40 cellular contexts compared by ENCODE assay signal in genomic region chr7:107012691-107013090, GRCh38.
"Had no signal": no experiment of that assay in that cellular context is flagged by ENCODE, and none has a peak within 500 bp of the region (broad histone marks: within the 10 kb centered on the region; RNA-seq: fewer than 3 reads in every experiment).

No MANE protein-coding gene starts in this region.

- H3K36me3 ChIP-seq: adrenal gland, ascending aorta, brain microvascular endothelial cell, breast epithelium, cardiac muscle cell had no signal

- H3K4me3 ChIP-seq: adrenal gland, ascending aorta, body of pancreas, breast epithelium, cardiac muscle cell had no signal

- H3K27me3 ChIP-seq: adrenal gland, ascending aorta, body of pancreas, brain microvascular endothelial cell, breast epithelium, cardiac muscle cell had no signal

- H3K4me1 ChIP-seq: adrenal gland, ascending aorta, body of pancreas, breast epithelium had no signal

- H3K27ac ChIP-seq: adrenal gland, ascending aorta, body of pancreas, brain microvascular endothelial cell, breast epithelium, cardiac muscle cell had no signal

- H3K9me3 ChIP-seq: adrenal gland, ascending aorta, body of pancreas, breast epithelium had no signal

- FAIRE-seq: astrocyte, bronchial epithelial cell had no signal

- H3K4me1 Mint-ChIP-seq: activated naive CD4-positive, alpha-beta T cell treated with anti-CD3 and anti-CD28 coated beads, Interleukin-2, amount 10 ng/mL, durations not matched to agents 7 days and 5 days; activated naive CD4-positive, alpha-beta T cell treated with anti-CD3 and anti-CD28 coated beads, Interleukin-2, amount 50 U/mL, for 24 hours; activated naive CD8-positive, alpha-beta T cell treated with anti-CD3 and anti-CD28 coated beads for 36 hours; activated naive CD8-positive, alpha-beta T cell treated with anti-CD3 and anti-CD28 coated beads, Interleukin-2, amount 10 ng/mL, durations not matched to agents 7 days and 5 days; activated naive CD8-positive, alpha-beta T cell treated with anti-CD3 and anti-CD28 coated beads, Interleukin-2, amount 50 U/mL, for 24 hours; activated T-helper 17 cell treated with anti-CD3 and anti-CD28 coated beads, Interleukin-2, amount 50 U/mL, for 72 hours; central memory CD8-positive, alpha-beta T cell had no signal

- H3K27me3 Mint-ChIP-seq: activated naive CD4-positive, alpha-beta T cell treated with anti-CD3 and anti-CD28 coated beads, Interleukin-2, amount 10 ng/mL, durations not matched to agents 7 days and 5 days; activated naive CD4-positive, alpha-beta T cell treated with anti-CD3 and anti-CD28 coated beads, Interleukin-2, amount 50 U/mL, for 24 hours; activated naive CD8-positive, alpha-beta T cell treated with anti-CD3 and anti-CD28 coated beads for 36 hours; activated naive CD8-positive, alpha-beta T cell treated with anti-CD3 and anti-CD28 coated beads, Interleukin-2, amount 10 ng/mL, durations not matched to agents 7 days and 5 days; brain had no signal

- H3K9me3 Mint-ChIP-seq: activated naive CD4-positive, alpha-beta T cell treated with anti-CD3 and anti-CD28 coated beads for 36 hours; activated naive CD4-positive, alpha-beta T cell treated with anti-CD3 and anti-CD28 coated beads, Interleukin-2, amount 10 ng/mL, durations not matched to agents 7 days and 5 days; activated naive CD4-positive, alpha-beta T cell treated with anti-CD3 and anti-CD28 coated beads, Interleukin-2, amount 50 U/mL, for 24 hours; activated naive CD4-positive, alpha-beta T cell treated with anti-CD3 and anti-CD28 coated beads, Interleukin-2, amount 50 U/mL, for 72 hours; activated naive CD8-positive, alpha-beta T cell treated with anti-CD3 and anti-CD28 coated beads for 36 hours; activated naive CD8-positive, alpha-beta T cell treated with anti-CD3 and anti-CD28 coated beads, Interleukin-2, amount 10 ng/mL, durations not matched to agents 7 days and 5 days; activated naive CD8-positive, alpha-beta T cell treated with anti-CD3 and anti-CD28 coated beads, Interleukin-2, amount 50 U/mL, for 24 hours; activated T-cell treated with anti-CD3 and anti-CD28 coated beads, Interleukin-2, amount 50 U/mL, for 24 hours; activated T-cell treated with anti-CD3 and anti-CD28 coated beads, Interleukin-2, amount 50 U/mL, for 4 hours; activated T-cell treated with anti-CD3 and anti-CD28 coated beads, Interleukin-2, amount 50 U/mL, for 72 hours; activated T-helper 1 cell treated with anti-CD3 and anti-CD28 coated beads, Interleukin-12 subunit alpha, Interleukin-12 subunit beta, Interleukin-2, Interleukin-4 antibody, amounts not matched to agents 30 ng/mL and 10 ng/mL and 1 ng/mL, durations not matched to agents 14 hours and 24 hours and 36 hours; activated T-helper 17 cell treated with anti-CD3 and anti-CD28 coated beads, Interleukin-2, amount 50 U/mL, for 72 hours; activated T-helper 2 cell treated with anti-CD3 and anti-CD28 coated beads, Interferon-gamma antibody, Interleukin-2, Interleukin-4, amounts not matched to agents 10 μg/mL and 5 μg/mL and 100 μg/mL, durations not matched to agents 14 hours and 24 hours and 36 hours; central memory CD8-positive, alpha-beta T cell had no signal

- H3K4me3 Mint-ChIP-seq: activated naive CD4-positive, alpha-beta T cell treated with anti-CD3 and anti-CD28 coated beads for 36 hours; activated naive CD4-positive, alpha-beta T cell treated with anti-CD3 and anti-CD28 coated beads, Interleukin-2, amount 10 ng/mL, durations not matched to agents 7 days and 5 days; activated naive CD4-positive, alpha-beta T cell treated with anti-CD3 and anti-CD28 coated beads, Interleukin-2, amount 50 U/mL, for 24 hours; activated naive CD8-positive, alpha-beta T cell; activated naive CD8-positive, alpha-beta T cell treated with anti-CD3 and anti-CD28 coated beads for 36 hours; activated naive CD8-positive, alpha-beta T cell treated with anti-CD3 and anti-CD28 coated beads, Interleukin-2, amount 10 ng/mL, durations not matched to agents 7 days and 5 days; activated naive CD8-positive, alpha-beta T cell treated with anti-CD3 and anti-CD28 coated beads, Interleukin-2, amount 50 U/mL, for 24 hours; activated T-cell treated with anti-CD3 and anti-CD28 coated beads, Interleukin-2, amount 50 U/mL, for 24 hours; activated T-cell treated with anti-CD3 and anti-CD28 coated beads, Interleukin-2, amount 50 U/mL, for 4 hours; activated T-cell treated with anti-CD3 and anti-CD28 coated beads, Interleukin-2, amount 50 U/mL, for 72 hours; activated T-helper 1 cell treated with anti-CD3 and anti-CD28 coated beads, Interleukin-12 subunit alpha, Interleukin-12 subunit beta, Interleukin-2, Interleukin-4 antibody, amounts not matched to agents 30 ng/mL and 10 ng/mL and 1 ng/mL, durations not matched to agents 14 hours and 24 hours and 36 hours; activated T-helper 17 cell treated with anti-CD3 and anti-CD28 coated beads, Interleukin-2, amount 50 U/mL, for 72 hours; brain; central memory CD8-positive, alpha-beta T cell had no signal

- DNase-seq: activated effector memory CD4-positive, alpha-beta T cell treated with anti-CD3 and anti-CD28 coated beads, Interleukin-2, amount 50 U/mL, for 16 hours; activated effector memory CD4-positive, alpha-beta T cell treated with Interleukin-2 at 50 U/mL for 16 hours; activated gamma-delta T cell; activated gamma-delta T cell treated with Interleukin-2 at 50 U/mL for 16 hours; activated naive CD4-positive, alpha-beta T cell; activated naive CD4-positive, alpha-beta T cell treated with anti-CD3 and anti-CD28 coated beads for 36 hours; activated naive CD4-positive, alpha-beta T cell treated with anti-CD3 and anti-CD28 coated beads, Interleukin-2, amount 10 ng/mL, durations not matched to agents 7 days and 5 days; activated naive CD4-positive, alpha-beta T cell treated with anti-CD3 and anti-CD28 coated beads, Interleukin-2, amount 50 U/mL, for 16 hours; activated naive CD4-positive, alpha-beta T cell treated with Interleukin-2 at 50 U/mL for 16 hours; activated naive CD8-positive, alpha-beta T cell treated with anti-CD3 and anti-CD28 coated beads for 36 hours; activated naive CD8-positive, alpha-beta T cell treated with anti-CD3 and anti-CD28 coated beads, Interleukin-2, amount 10 ng/mL, durations not matched to agents 7 days and 5 days; activated naive CD8-positive, alpha-beta T cell treated with anti-CD3 and anti-CD28 coated beads, Interleukin-2, amount 50 U/mL, for 24 hours; activated T-cell treated with anti-CD3 and anti-CD28 coated beads, Interleukin-2, amount 50 U/mL, for 1 hour; activated T-cell treated with anti-CD3 and anti-CD28 coated beads, Interleukin-2, amount 50 U/mL, for 24 hours; activated T-cell treated with anti-CD3 and anti-CD28 coated beads, Interleukin-2, amount 50 U/mL, for 4 hours; activated T-cell treated with anti-CD3 and anti-CD28 coated beads, Interleukin-2, amount 50 U/mL, for 48 hours; activated T-cell treated with anti-CD3 and anti-CD28 coated beads, Interleukin-2, amount 50 U/mL, for 72 hours; adrenal gland; amniotic stem cell; amygdala; anterior cingulate cortex; aorta; body of pancreas; brain microvascular endothelial cell; caudate nucleus; central memory CD4-positive, alpha-beta T cell; cerebellar nuclear complex had no signal

- H3K36me3 Mint-ChIP-seq: activated naive CD4-positive, alpha-beta T cell treated with anti-CD3 and anti-CD28 coated beads, Interleukin-2, amount 10 ng/mL, durations not matched to agents 7 days and 5 days; activated naive CD4-positive, alpha-beta T cell treated with anti-CD3 and anti-CD28 coated beads, Interleukin-2, amount 50 U/mL, for 24 hours; activated naive CD4-positive, alpha-beta T cell treated with anti-CD3 and anti-CD28 coated beads, Interleukin-2, amount 50 U/mL, for 72 hours; activated naive CD8-positive, alpha-beta T cell; activated naive CD8-positive, alpha-beta T cell treated with anti-CD3 and anti-CD28 coated beads for 36 hours; activated naive CD8-positive, alpha-beta T cell treated with anti-CD3 and anti-CD28 coated beads, Interleukin-2, amount 10 ng/mL, durations not matched to agents 7 days and 5 days; brain had no signal

- H3K27ac Mint-ChIP-seq: activated naive CD4-positive, alpha-beta T cell treated with anti-CD3 and anti-CD28 coated beads for 36 hours; activated naive CD4-positive, alpha-beta T cell treated with anti-CD3 and anti-CD28 coated beads, Interleukin-2, amount 10 ng/mL, durations not matched to agents 7 days and 5 days; activated naive CD4-positive, alpha-beta T cell treated with anti-CD3 and anti-CD28 coated beads, Interleukin-2, amount 50 U/mL, for 24 hours; activated naive CD4-positive, alpha-beta T cell treated with anti-CD3 and anti-CD28 coated beads, Interleukin-2, amount 50 U/mL, for 72 hours; activated naive CD8-positive, alpha-beta T cell; activated naive CD8-positive, alpha-beta T cell treated with anti-CD3 and anti-CD28 coated beads for 36 hours; activated naive CD8-positive, alpha-beta T cell treated with anti-CD3 and anti-CD28 coated beads, Interleukin-2, amount 10 ng/mL, durations not matched to agents 7 days and 5 days; activated naive CD8-positive, alpha-beta T cell treated with anti-CD3 and anti-CD28 coated beads, Interleukin-2, amount 50 U/mL, for 24 hours; activated T-cell treated with anti-CD3 and anti-CD28 coated beads, Interleukin-2, amount 50 U/mL, for 24 hours; activated T-cell treated with anti-CD3 and anti-CD28 coated beads, Interleukin-2, amount 50 U/mL, for 72 hours; activated T-helper 1 cell treated with anti-CD3 and anti-CD28 coated beads, Interleukin-12 subunit alpha, Interleukin-12 subunit beta, Interleukin-2, Interleukin-4 antibody, amounts not matched to agents 30 ng/mL and 10 ng/mL and 1 ng/mL, durations not matched to agents 14 hours and 24 hours and 36 hours; activated T-helper 17 cell treated with anti-CD3 and anti-CD28 coated beads, Interleukin-2, amount 50 U/mL, for 72 hours; activated T-helper 2 cell treated with anti-CD3 and anti-CD28 coated beads, Interferon-gamma antibody, Interleukin-2, Interleukin-4, amounts not matched to agents 10 μg/mL and 5 μg/mL and 100 μg/mL, durations not matched to agents 14 hours and 24 hours and 36 hours had no signal

- ATAC-seq: activated naive CD4-positive, alpha-beta T cell treated with anti-CD3 and anti-CD28 coated beads, Interleukin-2, amount 50 U/mL, for 72 hours; activated naive CD8-positive, alpha-beta T cell treated with anti-CD3 and anti-CD28 coated beads, Interleukin-2, amount 50 U/mL, for 24 hours; activated T-cell treated with anti-CD3 and anti-CD28 coated beads, Interleukin-2, amount 50 U/mL, for 4 hours; activated T-cell treated with anti-CD3 and anti-CD28 coated beads, Interleukin-2, amount 50 U/mL, for 72 hours; activated T-helper 17 cell treated with anti-CD3 and anti-CD28 coated beads, Interleukin-2, amount 50 U/mL, for 72 hours; body of pancreas had no signal
